ENCODE assay signal across 36 cellular contexts in the genomic region with DNA sequence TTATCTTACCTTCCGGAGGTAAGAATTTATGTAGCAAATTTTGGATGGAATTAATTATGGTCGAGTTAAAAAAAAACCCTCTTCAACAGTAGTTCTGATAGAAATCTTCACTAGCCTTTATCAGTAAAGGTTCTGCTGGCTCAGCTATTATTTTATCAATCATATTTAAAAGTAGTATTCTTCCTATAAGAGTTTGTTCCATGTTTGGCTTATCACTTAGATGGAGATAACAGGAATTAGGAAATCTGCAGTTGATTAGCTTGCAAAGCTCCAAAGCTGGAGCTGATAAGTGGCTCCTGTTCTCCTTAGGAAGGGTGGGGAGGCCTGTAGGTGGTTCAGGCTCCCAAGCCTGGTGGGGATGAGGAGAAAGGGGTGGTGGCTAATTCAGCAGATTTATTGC.
"Had no signal": no experiment of that assay in that cellular context is flagged by ENCODE, and none has a peak within 500 bp of the region (broad histone marks: within the 10 kb centered on the region; RNA-seq: fewer than 3 reads in every experiment).

No MANE protein-coding gene starts in this region.

- H3K36me3 ChIP-seq: brain microvascular endothelial cell, MG63, SJCRH30, WERI-Rb-1 had no signal

- H3K27ac ChIP-seq: brain microvascular endothelial cell, SJCRH30, SK-N-MC, WERI-Rb-1 had no signal

- H3K36me3 Mint-ChIP-seq: T-cell had no signal

- H3K9me3 ChIP-seq: MG63, SJCRH30 had no signal

- H3K27ac Mint-ChIP-seq: activated CD4-positive, alpha-beta memory T cell treated with anti-CD3 and anti-CD28 coated beads, Interleukin-2, amount 10 ng/mL, durations not matched to agents 7 days and 5 days; activated T-cell treated with anti-CD3 and anti-CD28 coated beads, Interleukin-2, amount 50 U/mL, for 72 hours; activated T-helper 17 cell treated with anti-CD3 and anti-CD28 coated beads, Interleukin-2, amount 50 U/mL, for 72 hours; T-cell had no signal

- DNase-seq: activated CD4-positive, alpha-beta memory T cell treated with anti-CD3 and anti-CD28 coated beads, Interleukin-2, amount 10 ng/mL, durations not matched to agents 7 days and 5 days; activated CD4-positive, alpha-beta T cell treated with anti-CD3 and anti-CD28 coated beads for 1 hour; activated CD4-positive, alpha-beta T cell treated with anti-CD3 and anti-CD28 coated beads for 48 hours; activated CD4-positive, CD25-positive, alpha-beta regulatory T cell; activated effector memory CD4-positive, alpha-beta T cell treated with anti-CD3 and anti-CD28 coated beads, Interleukin-2, amount 50 U/mL, for 16 hours; activated naive CD4-positive, alpha-beta T cell; activated naive CD4-positive, alpha-beta T cell treated with anti-CD3 and anti-CD28 coated beads, Interleukin-2, amount 50 U/mL, for 16 hours; activated naive CD8-positive, alpha-beta T cell treated with anti-CD3 and anti-CD28 coated beads for 36 hours; activated T-cell treated with anti-CD3 and anti-CD28 coated beads, Interleukin-2, amount 50 U/mL, for 1 hour; activated T-cell treated with anti-CD3 and anti-CD28 coated beads, Interleukin-2, amount 50 U/mL, for 72 hours; amniotic stem cell; aorta; brain microvascular endothelial cell; central memory CD4-positive, alpha-beta T cell; Kasumi-1; KG1; MG63; NCI-H1048; NCI-H1105 treated with DMSO at 0.1 percent for 48 hours; NCI-H1436; NCI-H1694; NCI-H2029 treated with DMSO at 0.1 percent for 48 hours; NCI-H2107; NCI-H2171; NCI-H510A treated with DMSO at 0.1 percent for 48 hours; NCI-H526 treated with DMSO at 0.1 percent for 48 hours; NCI-H774; SHP77; SJCRH30; T-cell; T-helper 2 cell; T-helper 9 cell; WERI-Rb-1 had no signal

- H3K27me3 ChIP-seq: brain microvascular endothelial cell, MG63, SJCRH30 had no signal

- H3K4me1 ChIP-seq: SJCRH30 had no signal

- H3K27me3 Mint-ChIP-seq: activated CD4-positive, alpha-beta memory T cell treated with anti-CD3 and anti-CD28 coated beads, Interleukin-2, amount 10 ng/mL, durations not matched to agents 7 days and 5 days; activated naive CD8-positive, alpha-beta T cell treated with anti-CD3 and anti-CD28 coated beads for 36 hours; activated T-helper 17 cell treated with anti-CD3 and anti-CD28 coated beads, Interleukin-2, amount 50 U/mL, for 72 hours; T-cell had no signal

- H3K4me3 Mint-ChIP-seq: activated CD4-positive, alpha-beta memory T cell treated with anti-CD3 and anti-CD28 coated beads, Interleukin-2, amount 10 ng/mL, durations not matched to agents 7 days and 5 days; activated naive CD8-positive, alpha-beta T cell treated with anti-CD3 and anti-CD28 coated beads for 36 hours; activated T-cell treated with anti-CD3 and anti-CD28 coated beads, Interleukin-2, amount 50 U/mL, for 72 hours; activated T-helper 17 cell treated with anti-CD3 and anti-CD28 coated beads, Interleukin-2, amount 50 U/mL, for 72 hours; T-cell had no signal

- ATAC-seq: activated T-cell treated with anti-CD3 and anti-CD28 coated beads, Interleukin-2, amount 50 U/mL, for 72 hours; activated T-helper 17 cell treated with anti-CD3 and anti-CD28 coated beads, Interleukin-2, amount 50 U/mL, for 72 hours; Panc1; T-cell had no signal

- H3K9me3 Mint-ChIP-seq: activated CD4-positive, alpha-beta memory T cell treated with anti-CD3 and anti-CD28 coated beads, Interleukin-2, amount 10 ng/mL, durations not matched to agents 7 days and 5 days; activated T-cell treated with anti-CD3 and anti-CD28 coated beads, Interleukin-2, amount 50 U/mL, for 72 hours; activated T-helper 17 cell treated with anti-CD3 and anti-CD28 coated beads, Interleukin-2, amount 50 U/mL, for 72 hours; T-cell had no signal

- H3K4me3 ChIP-seq: MG63, SJCRH30, SK-N-MC had no signal
